8 cellular contexts compared by ENCODE assay signal in the genomic region with DNA sequence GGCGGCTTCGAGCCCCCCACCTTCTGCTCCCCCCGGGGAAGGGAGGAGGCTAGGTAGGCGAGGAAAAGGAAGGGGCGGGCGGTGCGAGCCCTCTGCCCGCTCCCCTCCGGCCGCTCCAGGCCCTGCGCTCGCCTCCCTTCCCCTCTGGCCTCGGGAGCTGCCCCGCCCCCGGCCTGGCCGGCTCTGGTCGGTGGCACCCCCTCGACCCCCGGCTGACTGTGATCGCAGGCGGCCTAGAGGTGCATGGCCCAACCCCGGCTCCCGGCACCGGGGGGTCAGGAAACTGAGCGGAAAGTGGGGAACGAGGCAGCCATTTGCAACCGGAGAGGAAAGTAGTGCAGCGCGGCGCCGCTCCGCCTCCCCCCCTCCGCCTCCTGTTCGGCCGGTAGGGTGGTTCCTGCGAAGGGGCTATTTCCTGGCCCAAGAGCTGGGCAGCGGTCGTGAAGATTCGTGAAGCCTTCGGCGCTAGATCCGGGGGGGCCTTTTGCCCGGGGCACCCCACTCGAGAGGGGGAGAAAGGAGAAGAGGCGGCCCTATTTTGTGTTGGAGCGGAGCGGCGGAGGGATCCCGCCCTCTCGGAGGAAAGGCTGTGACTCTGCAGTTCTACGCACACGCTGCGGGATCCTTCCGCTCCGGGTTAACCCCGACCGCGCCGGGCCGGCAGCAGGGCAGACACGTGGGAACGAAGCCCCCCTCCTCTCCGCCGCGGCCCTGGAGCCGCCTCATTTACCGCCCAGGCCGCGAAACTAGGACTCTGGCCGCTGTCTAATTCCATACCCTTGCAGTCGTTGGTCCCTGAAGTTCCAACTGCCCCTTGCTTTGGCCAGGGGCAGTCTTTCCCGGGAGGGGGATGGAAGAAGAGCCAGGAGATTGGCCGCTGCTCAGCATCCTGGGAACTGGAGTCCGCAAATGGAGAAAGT. TPM values are rescaled to one million over a fixed set of nuclear protein-coding genes. Genes with fewer than 3 reads are reported as not detected.
A peak's percentile ranks its signal among the peaks of the same experiment; 100 is the strongest.
DNase-seq lines count a peak whose midpoint lies in the region; ATAC-seq lines count a peak whose summit lies in the region.

A gene with protein sequence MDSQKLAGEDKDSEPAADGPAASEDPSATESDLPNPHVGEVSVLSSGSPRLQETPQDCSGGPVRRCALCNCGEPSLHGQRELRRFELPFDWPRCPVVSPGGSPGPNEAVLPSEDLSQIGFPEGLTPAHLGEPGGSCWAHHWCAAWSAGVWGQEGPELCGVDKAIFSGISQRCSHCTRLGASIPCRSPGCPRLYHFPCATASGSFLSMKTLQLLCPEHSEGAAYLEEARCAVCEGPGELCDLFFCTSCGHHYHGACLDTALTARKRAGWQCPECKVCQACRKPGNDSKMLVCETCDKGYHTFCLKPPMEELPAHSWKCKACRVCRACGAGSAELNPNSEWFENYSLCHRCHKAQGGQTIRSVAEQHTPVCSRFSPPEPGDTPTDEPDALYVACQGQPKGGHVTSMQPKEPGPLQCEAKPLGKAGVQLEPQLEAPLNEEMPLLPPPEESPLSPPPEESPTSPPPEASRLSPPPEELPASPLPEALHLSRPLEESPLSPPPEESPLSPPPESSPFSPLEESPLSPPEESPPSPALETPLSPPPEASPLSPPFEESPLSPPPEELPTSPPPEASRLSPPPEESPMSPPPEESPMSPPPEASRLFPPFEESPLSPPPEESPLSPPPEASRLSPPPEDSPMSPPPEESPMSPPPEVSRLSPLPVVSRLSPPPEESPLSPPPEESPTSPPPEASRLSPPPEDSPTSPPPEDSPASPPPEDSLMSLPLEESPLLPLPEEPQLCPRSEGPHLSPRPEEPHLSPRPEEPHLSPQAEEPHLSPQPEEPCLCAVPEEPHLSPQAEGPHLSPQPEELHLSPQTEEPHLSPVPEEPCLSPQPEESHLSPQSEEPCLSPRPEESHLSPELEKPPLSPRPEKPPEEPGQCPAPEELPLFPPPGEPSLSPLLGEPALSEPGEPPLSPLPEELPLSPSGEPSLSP (N-terminal part only) (minus strand): TSS at position 558 of the 920 bp plus-strand sequence. CDS start 5,470 bp downstream, outside the sequence.

- no peaks in the 10 kb centered on the region for H3K36me3 ChIP-seq in CD8-positive, alpha-beta memory T cell (ENCODE audit: insufficient read depth, low read length)
- H3K36me3 ChIP-seq in KOPT-K1 (ENCODE audit: insufficient read depth, low read length) = peaks cover 5% of the 10 kb centered on the region

- peak; percentile 80 to 93 (median 89) for DNase-seq in CD8-positive, alpha-beta memory T cell
- DNase-seq in RKO (ENCODE audit: low spot score) = peak; percentile 94
- peak; percentile 79 for DNase-seq in activated T-helper 1 cell treated with Interleukin-2 at 50 U/mL for 16 hours (ENCODE audit: low read depth)
- peak; percentile 98 for DNase-seq in fibroblast of gingiva (ENCODE audit: low read depth)
- peak; percentile 89 for DNase-seq in naive B cell
- DNase-seq in stimulated activated effector memory CD8-positive, alpha-beta T cell treated with anti-CD3 and anti-CD28 coated beads, Interleukin-12 subunit alpha, Interleukin-12 subunit beta, amount 100 ng/mL, for 72 hours (ENCODE audit: low spot score in 2 of 2) = peak; percentile 81 to 93

- H3K4me3 Mint-ChIP-seq in CD8-positive, alpha-beta memory T cell = peak within 1 kb of the TSS; percentile 92 to 99 (median 95)
- H3K4me3 Mint-ChIP-seq in naive B cell = peak within 1 kb of the TSS; percentile 67 to 98 (median 96)
- peak within 1 kb of the TSS; percentile 93 for H3K4me3 Mint-ChIP-seq in stimulated activated effector memory CD8-positive, alpha-beta T cell treated with anti-CD3 and anti-CD28 coated beads, Interleukin-12 subunit alpha, Interleukin-12 subunit beta, amount 100 ng/mL, for 72 hours

- ATAC-seq in GM21515 (IDR thresholded peaks at IDR 0.05; ENCODE audit: unreplicated experiment) = peak; percentile 43
- peak; percentile 69 to 73 for ATAC-seq in naive B cell (ENCODE audit: low read depth in 2 of 2)
- ATAC-seq in stimulated activated effector memory CD8-positive, alpha-beta T cell treated with anti-CD3 and anti-CD28 coated beads, Interleukin-12 subunit alpha, Interleukin-12 subunit beta, amount 100 ng/mL, for 72 hours = peak; percentile 88

- H3K9me3 Mint-ChIP-seq in CD8-positive, alpha-beta memory T cell = no peaks in the 10 kb centered on the region
- no peaks in the 10 kb centered on the region for H3K9me3 Mint-ChIP-seq in naive B cell
- H3K9me3 Mint-ChIP-seq in stimulated activated effector memory CD8-positive, alpha-beta T cell treated with anti-CD3 and anti-CD28 coated beads, Interleukin-12 subunit alpha, Interleukin-12 subunit beta, amount 100 ng/mL, for 72 hours = no peaks in the 10 kb centered on the region

- POLR2A ChIA-PET in CD8-positive, alpha-beta memory T cell (lab: Charles Lee) = interaction anchor here (1.0 to 1.5 kb wide), 3 partner anchors 9 to 175 kb away, joined by 4 to 7 read pairs (median 4); partner anchors contain the start of gene RHEBL1

- H3K27ac ChIP-seq in CD8-positive, alpha-beta memory T cell (ENCODE audit: low read depth, low read length) = peak within 1 kb of the TSS; percentile 90
- H3K27ac ChIP-seq in KOPT-K1 (ENCODE audit: low read depth, low read length, poor library complexity, severe bottlenecking) = peak within 1 kb of the TSS; percentile 96

- peaks cover 50% of the 10 kb centered on the region for H3K4me1 ChIP-seq in CD8-positive, alpha-beta memory T cell (ENCODE audit: insufficient read depth, low read length)

- H3K4me1 Mint-ChIP-seq in CD8-positive, alpha-beta memory T cell = peaks cover 46 to 58% (median 53%) of the 10 kb centered on the region in 3 donors
- H3K4me1 Mint-ChIP-seq in naive B cell = peaks cover 51 to 57% (median 52%) of the 10 kb centered on the region in 3 donors
- H3K4me1 Mint-ChIP-seq in stimulated activated effector memory CD8-positive, alpha-beta T cell treated with anti-CD3 and anti-CD28 coated beads, Interleukin-12 subunit alpha, Interleukin-12 subunit beta, amount 100 ng/mL, for 72 hours = peaks cover 53% of the 10 kb centered on the region

- no peaks in the 10 kb centered on the region for H3K27me3 ChIP-seq in CD8-positive, alpha-beta memory T cell (ENCODE audit: insufficient read depth, low read length, poor library complexity, severe bottlenecking)

- peak within 1 kb of the TSS; percentile 83 for H3K4me3 ChIP-seq in CD8-positive, alpha-beta memory T cell (ENCODE audit: low read length)

- peaks cover 0 to 19% (median 0%) of the 10 kb centered on the region in 3 donors for H3K36me3 Mint-ChIP-seq in CD8-positive, alpha-beta memory T cell
- H3K36me3 Mint-ChIP-seq in naive B cell = peaks cover 0 to 5% of the 10 kb centered on the region in 2 donors
- peaks cover 29% of the 10 kb centered on the region for H3K36me3 Mint-ChIP-seq in stimulated activated effector memory CD8-positive, alpha-beta T cell treated with anti-CD3 and anti-CD28 coated beads, Interleukin-12 subunit alpha, Interleukin-12 subunit beta, amount 100 ng/mL, for 72 hours

- no peaks in the 10 kb centered on the region for H3K9me3 ChIP-seq in CD8-positive, alpha-beta memory T cell (ENCODE audit: low read length)
- no peaks in the 10 kb centered on the region for H3K9me3 ChIP-seq in KOPT-K1 (ENCODE audit: insufficient read depth, low read length, poor library complexity, severe bottlenecking)

- peak within 1 kb of the TSS; percentile 79 to 100 (median 97) for H3K27ac Mint-ChIP-seq in CD8-positive, alpha-beta memory T cell
- H3K27ac Mint-ChIP-seq in naive B cell = peak within 1 kb of the TSS; percentile 91 to 99 (median 98)
- H3K27ac Mint-ChIP-seq in stimulated activated effector memory CD8-positive, alpha-beta T cell treated with anti-CD3 and anti-CD28 coated beads, Interleukin-12 subunit alpha, Interleukin-12 subunit beta, amount 100 ng/mL, for 72 hours = peak within 1 kb of the TSS; percentile 94

- H3K27me3 Mint-ChIP-seq in CD8-positive, alpha-beta memory T cell = peaks cover 0 to 5% of the 10 kb centered on the region in 2 donors
- no peaks in the 10 kb centered on the region for H3K27me3 Mint-ChIP-seq in naive B cell

- CTCF ChIA-PET in CD8-positive, alpha-beta memory T cell (lab: Charles Lee) = interaction anchor here (0.8 to 1.8 kb wide), 2 partner anchors 9 to 28 kb away, joined by 3 to 8 read pairs; partner anchors contain the start of gene RHEBL1

RNA-seq across cellular contexts. Expression of the gene that starts here (rescaled TPM):
- total RNA-seq in CD8-positive, alpha-beta memory T cell = 10 to 100 TPM; 79.4 to 79.7 TPM
- 22.8 TPM for polyA plus RNA-seq in CD8-positive, alpha-beta memory T cell
- 10 to 100 TPM in 3 of 6 donors, 1 to 10 TPM in 3; 2.6 to 33.6 (median 9.7) TPM for polyA plus RNA-seq in naive B cell (ENCODE audit: low read depth in 6 of 6)

Comparison
In these comparisons a context has a peak if more than half of its experiments do, and no peak if none do; other contexts are left out.
1. Peak in every context shown above with its lines: DNase-seq, ATAC-seq, H3K4me3 ChIP-seq and H3K27ac ChIP-seq.